ENCODE assay signal across 8 cellular contexts in the genomic region with DNA sequence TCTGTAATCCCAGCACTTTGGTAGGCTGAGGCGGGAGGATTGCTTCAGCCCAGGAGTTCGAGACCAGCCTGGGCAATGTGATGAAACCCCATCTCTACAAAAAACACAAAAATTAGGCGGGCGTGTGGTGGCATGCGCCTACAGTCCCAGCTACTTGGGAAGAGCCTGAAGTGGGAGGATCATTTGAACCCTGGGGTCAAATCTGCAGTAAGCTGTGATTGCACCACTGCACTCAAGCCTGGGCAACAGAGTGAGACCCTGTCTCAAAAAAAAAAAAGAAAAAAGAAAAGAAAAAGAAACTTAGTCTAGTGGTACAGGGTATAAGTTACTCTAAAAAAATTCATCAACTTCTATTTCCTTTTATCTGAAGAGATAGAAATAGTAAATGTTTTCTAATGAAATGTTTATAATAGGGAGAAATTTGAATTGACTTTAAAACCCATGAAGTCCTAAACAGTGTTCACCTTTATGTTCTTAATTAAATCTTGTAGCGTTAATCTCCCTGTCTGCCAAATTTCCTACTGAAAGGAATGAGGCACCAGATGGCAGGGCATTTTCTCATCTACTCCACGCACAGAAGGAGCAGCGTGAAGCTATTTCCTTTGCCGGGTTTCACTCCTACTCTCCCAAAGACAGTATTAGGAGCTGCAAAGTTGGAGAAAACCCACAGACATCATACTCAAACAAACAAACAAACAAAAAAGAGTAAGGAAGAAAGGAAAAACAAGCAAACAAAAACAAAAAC. TPM values are rescaled to one million over a fixed set of nuclear protein-coding genes. Genes with fewer than 3 reads are reported as not detected.
A peak's percentile ranks its signal among the peaks of the same experiment; 100 is the strongest.
DNase-seq lines count a peak whose midpoint lies in the region; ATAC-seq and TF ChIP-seq lines count a peak whose summit lies in the region.

No MANE protein-coding gene starts in this region.

- H3K9me3 ChIP-seq in Caco-2, result no peaks in the 10 kb centered on the region

- no peak overlapping the region for H4K8ac ChIP-seq in mesendoderm (ENCODE audit: low read depth, low read length)

- DNase-seq in Caco-2, result no peak
- no peak for DNase-seq in activated B cell treated with CpG ODN at 0.5 μM for 24 hours
- DNase-seq in mesendoderm, result no peak
- DNase-seq in NCI-H187 treated with DMSO at 0.1 percent for 48 hours (lab: John Stamatoyannopoulos, UW), result no peak
- no peak for DNase-seq in HEK293T (ENCODE audit: extremely low spot score)
- DNase-seq in nucleus accumbens (lab: John Stamatoyannopoulos, UW), result no peak
- DNase-seq in NCI-H146 (lab: John Stamatoyannopoulos, UW), result no peak

- H3K36me3 Mint-ChIP-seq in Caco-2 (ENCODE audit: insufficient read depth, unreplicated experiment) (peaks cover 46% of the 10 kb centered on the region), IgD-negative memory B cell (no peaks in the 10 kb centered on the region), activated B cell treated with CpG ODN at 0.5 μM for 24 hours (ENCODE audit: low read depth) (peaks cover 3% of the 10 kb centered on the region)

- no peak overlapping the region for H2BK120ac ChIP-seq in mesendoderm (ENCODE audit: low read depth, low read length)

- H3K9me3 Mint-ChIP-seq in Caco-2 (ENCODE audit: unreplicated experiment), result no peaks in the 10 kb centered on the region
- H3K9me3 Mint-ChIP-seq in IgD-negative memory B cell, result no peaks in the 10 kb centered on the region
- H3K9me3 Mint-ChIP-seq in activated B cell treated with CpG ODN at 0.5 μM for 24 hours, result no peaks in the 10 kb centered on the region

- no peak overlapping the region for H2AK5ac ChIP-seq in mesendoderm (ENCODE audit: low read length)

- intact Hi-C loops in Caco-2 (cut with micrococcal nuclease; ENCODE audit: unreplicated experiment), result no loop called here
- intact Hi-C loops in activated B cell treated with CpG ODN at 0.5 μM for 24 hours (cut with micrococcal nuclease), result no loop called here

- H3K36me3 ChIP-seq in Caco-2 (ENCODE audit: control insufficient read depth, insufficient read depth, low read length) (no peaks in the 10 kb centered on the region), mesendoderm (ENCODE audit: control insufficient read depth, insufficient read depth, low read length) (no peaks in the 10 kb centered on the region)

- no peak overlapping the region for H2BK15ac ChIP-seq in mesendoderm (replicated peaks; ENCODE audit: low read depth)

- no peak for TF ChIP-seq CTCF in Caco-2 (IDR thresholded peaks at IDR 0.05; ENCODE audit: insufficient read depth in 1 of 2, low read depth in 1 of 2, low read length in 1 of 2, severe bottlenecking in 1 of 2, unreplicated experiment in 1 of 2)
- no peak for TF ChIP-seq CTCF in activated B cell treated with CpG ODN at 0.5 μM for 24 hours (IDR thresholded peaks at IDR 0.05)

- peaks cover 2% of the 10 kb centered on the region for H3K79me1 ChIP-seq in mesendoderm (ENCODE audit: low read length)

- no CpG with 5 or more reads among the region's 9 CpGs for WGBS in mesendoderm (ENCODE audit: extremely low coverage, insufficient coverage, low lambda C conversion rate)

- ATAC-seq in activated B cell treated with CpG ODN at 0.5 μM for 24 hours (ENCODE audit: low read depth), result no peak

- H3K4me2 ChIP-seq in mesendoderm (ENCODE audit: low read length), result peak overlapping the region; percentile 43

- CTCF ChIA-PET in Caco-2 (lab: Charles Lee) (interaction anchor here (0.5 kb wide), 1 partner anchor 17 kb away, joined by 8 read pairs; no protein-coding TSS in a partner anchor), activated B cell treated with CpG ODN at 0.5 μM for 24 hours (lab: Charles Lee) (no interaction called here), HEK293T (lab: Yijun Ruan, JAX) (no interaction called here)

- H3K4me3 ChIP-seq in Caco-2 (ENCODE audit: low read depth, low read length) (no peak overlapping the region), mesendoderm (ENCODE audit: low read length) (no peak overlapping the region)

- POLR2A ChIA-PET in Caco-2 (lab: Charles Lee) (no interaction called here), activated B cell treated with CpG ODN at 0.5 μM for 24 hours (lab: Charles Lee) (interaction anchor here (0.7 kb wide), 1 partner anchor 744 kb away, joined by 6 read pairs; no protein-coding TSS in a partner anchor), HEK293T (lab: Yijun Ruan, JAX) (interaction anchor here (0.9 to 1.3 kb wide), 2 partner anchors 8 to 216 kb away, joined by 5 to 6 read pairs; a partner anchor contains a TSS)

- H3K27ac ChIP-seq in mesendoderm (ENCODE audit: low read depth, low read length), result no peak overlapping the region

- H3K27ac Mint-ChIP-seq in Caco-2 (ENCODE audit: unreplicated experiment), result peak overlapping the region; percentile 95
- H3K27ac Mint-ChIP-seq in IgD-negative memory B cell, result no peak overlapping the region
- H3K27ac Mint-ChIP-seq in activated B cell treated with CpG ODN at 0.5 μM for 24 hours, result no peak overlapping the region

- no peak overlapping the region for H3K23ac ChIP-seq in mesendoderm (ENCODE audit: low read length)

- H2BK5ac ChIP-seq in mesendoderm (ENCODE audit: low read length), result no peak overlapping the region

- H3K9ac ChIP-seq in mesendoderm (ENCODE audit: low read length), result peak overlapping the region; percentile 61

- BruUV-seq in Caco-2 (replicated peaks; lab: Mats Ljungman, UMichigan), result no TSS peak

- H3K4ac ChIP-seq in mesendoderm (ENCODE audit: low read depth, low read length), result no peak overlapping the region

- H3K4me3 Mint-ChIP-seq in Caco-2 (ENCODE audit: unreplicated experiment) (peak overlapping the region; percentile 90), IgD-negative memory B cell (peak overlapping the region in 3 of 4 donors; percentile 58 to 78 (median 60)), activated B cell treated with CpG ODN at 0.5 μM for 24 hours (peak overlapping the region; percentile 13)

- no peak overlapping the region for H3K18ac ChIP-seq in mesendoderm (ENCODE audit: low read length)

- no peaks in the 10 kb centered on the region for H3K27me3 ChIP-seq in Caco-2 (replicated peaks; ENCODE audit: control insufficient read depth, insufficient read depth, low read length)
- H3K27me3 ChIP-seq in mesendoderm (ENCODE audit: insufficient read depth, low read length, poor library complexity), result no peaks in the 10 kb centered on the region

- peaks cover 6% of the 10 kb centered on the region for H3K4me1 Mint-ChIP-seq in Caco-2 (ENCODE audit: low read depth, unreplicated experiment)
- peaks cover 10 to 15% (median 12%) of the 10 kb centered on the region in 3 donors for H3K4me1 Mint-ChIP-seq in IgD-negative memory B cell
- peaks cover 15% of the 10 kb centered on the region for H3K4me1 Mint-ChIP-seq in activated B cell treated with CpG ODN at 0.5 μM for 24 hours

- no peak overlapping the region for H4K5ac ChIP-seq in mesendoderm (ENCODE audit: low read length)

- H3K27me3 Mint-ChIP-seq in Caco-2 (ENCODE audit: insufficient read depth, unreplicated experiment) (no peaks in the 10 kb centered on the region), IgD-negative memory B cell (no peaks in the 10 kb centered on the region), activated B cell treated with CpG ODN at 0.5 μM for 24 hours (no peaks in the 10 kb centered on the region)

- H3K79me2 ChIP-seq in mesendoderm (ENCODE audit: control insufficient read depth, insufficient read depth, low read length), result peaks cover 10% of the 10 kb centered on the region

- peak overlapping the region; percentile 62 for H3K56ac ChIP-seq in mesendoderm (ENCODE audit: low read length)

- no peaks in the 10 kb centered on the region; the same call in none of the 2 replicates for H3K4me1 ChIP-seq in Caco-2
- H3K4me1 ChIP-seq in mesendoderm (ENCODE audit: control insufficient read depth, low read depth, low read length), result no peaks in the 10 kb centered on the region

TF ChIP-seq in HEK293T, 16 proteins besides CTCF, POLR2A, EP300 and RAD21:
- TF ChIP-seq ARNT (IDR thresholded peaks at IDR 0.05) (no peak), BHLHE40 (IDR thresholded peaks at IDR 0.05; ENCODE audit: borderline replicate concordance) (no peak), NFRKB (IDR thresholded peaks at IDR 0.05) (no peak), FOXM1 (IDR thresholded peaks at IDR 0.05; ENCODE audit: borderline replicate concordance) (no peak), FOXA1 (IDR thresholded peaks at IDR 0.05) (no peak), SUZ12 (IDR thresholded peaks at IDR 0.05) (no peak), L3MBTL2 (conservative IDR thresholded peaks at IDR 0.05) (no peak), CTBP1 (IDR thresholded peaks at IDR 0.05; ENCODE audit: borderline replicate concordance) (no peak), SP1 (IDR thresholded peaks at IDR 0.05) (no peak), ELF4 (IDR thresholded peaks at IDR 0.05) (no peak), FOXK2 (IDR thresholded peaks at IDR 0.05) (no peak)
- TF ChIP-seq, protein P1, sequence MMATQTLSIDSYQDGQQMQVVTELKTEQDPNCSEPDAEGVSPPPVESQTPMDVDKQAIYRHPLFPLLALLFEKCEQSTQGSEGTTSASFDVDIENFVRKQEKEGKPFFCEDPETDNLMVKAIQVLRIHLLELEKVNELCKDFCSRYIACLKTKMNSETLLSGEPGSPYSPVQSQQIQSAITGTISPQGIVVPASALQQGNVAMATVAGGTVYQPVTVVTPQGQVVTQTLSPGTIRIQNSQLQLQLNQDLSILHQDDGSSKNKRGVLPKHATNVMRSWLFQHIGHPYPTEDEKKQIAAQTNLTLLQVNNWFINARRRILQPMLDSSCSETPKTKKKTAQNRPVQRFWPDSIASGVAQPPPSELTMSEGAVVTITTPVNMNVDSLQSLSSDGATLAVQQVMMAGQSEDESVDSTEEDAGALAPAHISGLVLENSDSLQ (IDR thresholded peaks at IDR 0.05), result no peak

RNA-seq across cellular contexts. Expression of a gene that starts 1.9 kb away (rescaled TPM):
- total RNA-seq in Caco-2 (2022) (93.7 and 96.9 TPM in 2 replicates), activated B cell treated with CpG ODN at 0.5 μM for 24 hours (2.0 and 3.9 TPM in 2 replicates)
- polyA plus RNA-seq in IgD-negative memory B cell, result 1.4 TPM
- polyA plus RNA-seq in mesendoderm (2013, experiment 1 of 2), result 98.7 TPM
- polyA plus RNA-seq in mesendoderm (2013, experiment 2 of 2), result 102 TPM

RNA-seq across cellular contexts. Expression of a gene that starts 8.2 kb away (rescaled TPM):
- total RNA-seq in Caco-2 (2022) (24.1 and 26.2 TPM in 2 replicates), activated B cell treated with CpG ODN at 0.5 μM for 24 hours (26.3 and 35.0 TPM in 2 replicates)
- polyA plus RNA-seq in IgD-negative memory B cell, result 23.3 TPM
- 31.0 TPM for polyA plus RNA-seq in mesendoderm (2013, experiment 1 of 2)
- polyA plus RNA-seq in mesendoderm (2013, experiment 2 of 2), result 30.8 TPM

RNA-seq across cellular contexts. Expression of a gene that starts 23.4 kb away (rescaled TPM):
- total RNA-seq in Caco-2 (2022) (11.5 and 17.5 TPM in 2 replicates), activated B cell treated with CpG ODN at 0.5 μM for 24 hours (26.1 and 26.6 TPM in 2 replicates)
- 15.3 TPM for polyA plus RNA-seq in IgD-negative memory B cell
- polyA plus RNA-seq in mesendoderm (2013, experiment 1 of 2), result 5.7 TPM
- 6.1 TPM for polyA plus RNA-seq in mesendoderm (2013, experiment 2 of 2)

Comparison
In these comparisons a context has a peak if more than half of its experiments do, and no peak if none do; other contexts are left out.
1. H3K4me3 Mint-ChIP-seq: peak in every context shown above with its lines; median percentile 90 in Caco-2; 60 in IgD-negative memory B cell; 13 in activated B cell treated with CpG ODN at 0.5 μM for 24 hours.
2. RNA of a gene that starts 1.9 kb away (total RNA-seq): 93.7 to 96.9 TPM in Caco-2; 2.0 to 3.9 TPM in activated B cell treated with CpG ODN at 0.5 μM for 24 hours; every median in the first group is over 10 times any median in the second.